ENCODE assay signal across 8 cellular contexts in genomic region chrX:38804481-38805293, GRCh38. TPM values are rescaled to one million over a fixed set of nuclear protein-coding genes. Genes with fewer than 3 reads are reported as not detected.
DNase-seq lines count a peak whose midpoint lies in the region; ATAC-seq and TF ChIP-seq lines count a peak whose summit lies in the region.

No MANE protein-coding gene starts in this region.

- peaks cover 42% of the 10 kb centered on the region for H3K79me2 ChIP-seq in mammary epithelial cell (ENCODE audit: insufficient read depth, low read length)

- peak overlapping the region; percentile 61 for H3K4me2 ChIP-seq in mammary epithelial cell (ENCODE audit: insufficient read depth, low read depth, low read length)

- peaks cover 11% of the 10 kb centered on the region for H3K4me1 ChIP-seq in mammary epithelial cell (ENCODE audit: insufficient read depth, low read length)

- no peak for TF ChIP-seq CTCF in mammary epithelial cell (conservative IDR thresholded peaks at IDR 0.05 in 1 of 2, IDR thresholded peaks at IDR 0.05 in 1 of 2; ENCODE audit: extremely low read depth in 1 of 2, insufficient read depth in 1 of 2, low read depth in 1 of 2, low read length in 2 of 2)

- intact Hi-C loops in mammary epithelial cell (cut with micrococcal nuclease), result loop anchor here (1.0 to 10.0 kb wide), 5 partner anchors 36 to 270 kb away; no protein-coding TSS in a partner anchor

- DNase-seq in EL, result peak; percentile 19
- DNase-seq in T-helper 1 cell, result peak in 4 of 5 donors; percentile 7 to 37 (median 11)
- DNase-seq in mammary epithelial cell, result peak; percentile 52
- DNase-seq in left lobe of liver (ENCODE audit: low spot score), result peak; percentile 49
- DNase-seq in stimulated activated CD8-positive, alpha-beta memory T cell treated with anti-CD3 and anti-CD28 coated beads, Interleukin-12 subunit alpha, Interleukin-12 subunit beta, amount 100 ng/mL, for 4 hours (ENCODE audit: low read depth), result peak; percentile 8
- no peak for DNase-seq in SHP77 treated with DMSO at 0.1 percent for 48 hours (lab: John Stamatoyannopoulos, UW)

- peaks cover 1% of the 10 kb centered on the region for H3K36me3 ChIP-seq in mammary epithelial cell (ENCODE audit: insufficient read depth, low read length)

- peak overlapping the region; percentile 59 for H3K9ac ChIP-seq in mammary epithelial cell (ENCODE audit: insufficient read depth, low read length)

- dilution Hi-C loops in mammary epithelial cell (cut with HindIII; ENCODE audit: low sequenced_read_pairs), result no loop called here

- H3K27me3 ChIP-seq in mammary epithelial cell (ENCODE audit: insufficient read depth, low read length), result no peaks in the 10 kb centered on the region

- H3K9me3 ChIP-seq in mammary epithelial cell (replicated peaks; ENCODE audit: insufficient read depth, low read length), result peaks cover 5% of the 10 kb centered on the region

- peak overlapping the region; percentile 57 to 76 (median 64) for H3K4me3 ChIP-seq in mammary epithelial cell (replicated peaks in 1 of 3; ENCODE audit: insufficient read depth in 1 of 3, low read depth in 2 of 3, low read length in 3 of 3)

- in situ Hi-C loops in mammary epithelial cell (cut with MboI; ENCODE audit: low sequenced_read_pairs in 2 of 2), result no loop called here

- no peak overlapping the region for H2AFZ ChIP-seq in mammary epithelial cell (ENCODE audit: low read depth, low read length)

- H3K27ac ChIP-seq in mammary epithelial cell (ENCODE audit: insufficient read depth, low read depth, low read length), result peak overlapping the region; percentile 78

- WGBS in mammary epithelial cell (ENCODE audit: low coverage, missing lambda C conversion rate), result 22% methylated on average over 30 of the region's 75 CpGs

- CTCF ChIA-PET in mammary epithelial cell (lab: Charles Lee; ENCODE audit: low non-redundant PET), result interaction anchor here (0.6 kb wide), 1 partner anchor 24 kb away, joined by 9 read pairs; no protein-coding TSS in a partner anchor

- TSS peak; percentile 51 for BruUV-seq in mammary epithelial cell (replicated peaks; lab: Mats Ljungman, UMichigan)

- no peaks in the 10 kb centered on the region for H4K20me1 ChIP-seq in mammary epithelial cell (ENCODE audit: insufficient read depth, low read length)

- ATAC-seq in HG02852 (IDR thresholded peaks at IDR 0.05; ENCODE audit: unreplicated experiment) (peak; percentile 11), left lobe of liver (peak; percentile 5), GM18858 (IDR thresholded peaks at IDR 0.05; ENCODE audit: unreplicated experiment) (no peak)

RNA-seq across cellular contexts. Expression of gene MID1IP1, which starts 3.4 kb away (rescaled TPM):
- total RNA-seq in mammary epithelial cell, result 10 to 100 TPM; 41.8 to 71.9 TPM
- polyA plus RNA-seq in mammary epithelial cell, result 54.0 TPM
- 21.9 TPM for polyA minus RNA-seq in mammary epithelial cell
- 23.4 TPM for total RNA-seq in left lobe of liver
